In the genomic region with DNA sequence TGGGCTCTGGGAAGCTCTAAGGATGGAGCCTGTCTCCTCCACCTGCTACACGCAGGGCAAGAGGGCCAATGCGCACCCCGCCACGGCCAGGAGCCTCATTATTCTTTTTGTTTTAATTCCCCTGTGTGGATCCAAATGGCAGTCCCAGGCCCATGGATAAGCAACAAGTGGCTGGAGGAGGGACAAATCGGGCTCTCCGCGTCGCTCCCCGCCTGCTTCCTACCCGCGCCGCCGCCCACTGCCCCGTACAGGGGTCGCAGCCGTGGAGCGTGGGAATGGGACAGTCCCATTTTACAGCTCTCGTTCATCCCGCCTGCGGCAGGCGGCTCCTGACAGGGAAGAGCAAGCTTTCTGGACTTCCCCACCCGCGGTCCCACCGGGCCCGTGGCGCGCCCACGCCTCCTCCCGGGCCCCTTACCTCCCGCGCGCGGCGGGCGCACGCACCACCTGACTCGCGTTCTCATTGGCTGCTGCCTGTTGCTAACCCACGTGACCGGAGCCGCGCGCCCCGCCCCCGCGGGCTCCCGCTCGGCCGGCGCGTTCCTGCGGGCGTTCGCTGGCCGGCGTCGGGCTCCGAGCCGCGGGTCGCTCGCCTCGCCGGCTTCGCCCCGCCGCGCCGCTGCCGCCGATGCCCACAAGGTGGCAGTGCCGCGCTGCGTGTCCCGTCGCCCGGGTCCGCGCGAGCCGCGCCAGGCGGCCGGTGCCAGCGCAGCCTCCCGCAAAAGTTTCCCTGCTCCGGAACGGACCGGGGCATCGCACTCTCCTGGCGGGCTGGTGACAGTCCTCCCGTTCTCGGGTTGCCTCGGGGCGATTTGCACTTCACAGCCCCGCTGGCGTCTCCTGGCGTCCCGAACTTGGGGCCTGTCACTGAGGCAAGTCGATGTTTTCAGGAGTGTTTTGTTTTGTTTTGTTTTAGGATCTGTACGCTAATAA, we compare ENCODE assay signal across 8 cellular contexts.
DNase-seq lines count a peak whose midpoint lies in the region; ATAC-seq and TF ChIP-seq lines count a peak whose summit lies in the region.

No MANE protein-coding gene starts in this region.

- peak; percentile 37 for TF ChIP-seq CTCF in AG09309 (IDR thresholded peaks at IDR 0.05; ENCODE audit: control insufficient read depth, insufficient read depth, low read depth, low read length, missing control alignments)

- DNase-seq in AG09309 (ENCODE audit: low read depth) (peak; percentile 45), NCI-H2196 (lab: John Stamatoyannopoulos, UW; ENCODE audit: unreplicated experiment) (peak; percentile 94), islet precursor cell (peak; percentile 94)
- peak; percentile 81 to 86 (median 84) for DNase-seq in activated CD4-positive, CD25-positive, alpha-beta regulatory T cell (lab: John Stamatoyannopoulos, UW)
- DNase-seq in central memory CD8-positive, alpha-beta T cell (ENCODE audit: low spot score in 2 of 2), result peak; percentile 85
- peak; percentile 90 for DNase-seq in stimulated activated CD4-positive, alpha-beta T cell treated with anti-CD3 and anti-CD28 coated beads, Interleukin-12 subunit alpha, Interleukin-12 subunit beta, amount 100 ng/mL, for 4 hours

- H3K27me3 Mint-ChIP-seq in central memory CD8-positive, alpha-beta T cell, result no peaks in the 10 kb centered on the region

- peak; percentile 87 for ATAC-seq in GM18873 (IDR thresholded peaks at IDR 0.05; ENCODE audit: low FRiP score, unreplicated experiment)
- peak; percentile 93 for ATAC-seq in HG03135 (IDR thresholded peaks at IDR 0.05; ENCODE audit: unreplicated experiment)
- ATAC-seq in central memory CD8-positive, alpha-beta T cell (replicated peaks; ENCODE audit: extremely low read depth, poor library complexity, severe bottlenecking), result peak; percentile 89

- H3K4me3 ChIP-seq in AG09309 (ENCODE audit: control insufficient read depth, low read depth, low read length), result peak overlapping the region; percentile 86

- H3K27ac Mint-ChIP-seq in central memory CD8-positive, alpha-beta T cell (ENCODE audit: low read depth), result no peak overlapping the region

- H3K4me1 Mint-ChIP-seq in central memory CD8-positive, alpha-beta T cell, result peaks cover 15% of the 10 kb centered on the region

- H3K36me3 Mint-ChIP-seq in central memory CD8-positive, alpha-beta T cell (ENCODE audit: insufficient read depth), result no peaks in the 10 kb centered on the region

- peak overlapping the region; percentile 75 for H3K4me3 Mint-ChIP-seq in central memory CD8-positive, alpha-beta T cell

- H3K9me3 Mint-ChIP-seq in central memory CD8-positive, alpha-beta T cell, result no peaks in the 10 kb centered on the region

Comparison
In these comparisons a context has a peak if more than half of its experiments do, and no peak if none do; other contexts are left out.
1. Peak in every context shown above with its lines: DNase-seq, ATAC-seq and H3K4me3 ChIP-seq.